ENCODE assay signal across 17 cellular contexts in the genomic region with DNA sequence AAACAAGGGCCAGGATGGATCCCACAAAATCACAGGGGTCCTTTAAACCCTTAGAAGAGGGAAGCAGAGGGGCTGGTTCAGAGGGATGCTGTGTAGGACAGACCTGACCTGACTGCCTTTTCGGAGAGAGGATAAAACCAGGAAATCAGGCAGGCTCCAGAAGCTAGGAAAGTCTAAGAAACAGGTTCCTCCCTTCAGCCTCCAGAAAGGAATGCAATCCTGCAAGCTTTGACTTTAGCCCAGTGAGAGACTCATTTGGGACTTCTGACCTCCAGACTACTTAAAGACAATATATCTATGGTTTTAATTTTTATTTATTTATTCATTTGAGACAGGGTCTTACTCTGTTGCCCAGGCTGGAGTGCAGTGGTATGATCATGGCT. TPM values are rescaled to one million over a fixed set of nuclear protein-coding genes. Genes with fewer than 3 reads are reported as not detected.
A peak's percentile ranks its signal among the peaks of the same experiment; 100 is the strongest.
DNase-seq lines count a peak whose midpoint lies in the region; ATAC-seq and TF ChIP-seq lines count a peak whose summit lies in the region.
"Had no signal": no experiment of that assay in that cellular context is flagged by ENCODE, and none has a peak within 500 bp of the region (broad histone marks: within the 10 kb centered on the region; RNA-seq: fewer than 3 reads in every experiment).

No MANE protein-coding gene starts in this region.

- peak overlapping the region in 4 of 11 experiments; percentile 4 to 20 (median 17); a peak in 1 of 22 replicates for H3K27ac ChIP-seq in BLaER1 treated with 17β-estradiol and CSF1 and Interleukin-3, amounts not matched to agents 10 nM and 100 nM
- H3K27ac ChIP-seq in Peyer's patch: peak overlapping the region; percentile 46 to 62 (median 50)
- peak overlapping the region in 2 of 3 donors; percentile 59 to 60 for H3K27ac ChIP-seq in right lobe of liver
- peak overlapping the region in 1 of 4 donors; percentile 6 for H3K27ac ChIP-seq in sigmoid colon
- H3K27ac ChIP-seq in coronary artery: no peak overlapping the region
- no peak overlapping the region for H3K27ac ChIP-seq in WERI-Rb-1
- H3K27ac ChIP-seq: thyroid gland had no signal

- no peak for TF ChIP-seq EP300 in sigmoid colon (IDR thresholded peaks at IDR 0.05)

- H3K4me1 ChIP-seq in BLaER1 treated with 17β-estradiol and CSF1 and Interleukin-3, amounts not matched to agents 10 nM and 100 nM: peaks cover 52 to 75% (median 67%) of the 10 kb centered on the region in 10 experiments
- peaks cover 0 to 53% (median 4%) of the 10 kb centered on the region in 4 donors for H3K4me1 ChIP-seq in Peyer's patch
- H3K4me1 ChIP-seq in right lobe of liver: peaks cover 0 to 57% (median 11%) of the 10 kb centered on the region in 4 donors
- peaks cover 0 to 29% (median 18%) of the 10 kb centered on the region in 4 donors for H3K4me1 ChIP-seq in sigmoid colon
- H3K4me1 ChIP-seq: HAP-1 had no signal

- peaks cover 0 to 16% (median 13%) of the 10 kb centered on the region in 11 experiments; a peak in 16 of 22 replicates for H3K9me3 ChIP-seq in BLaER1 treated with 17β-estradiol and CSF1 and Interleukin-3, amounts not matched to agents 10 nM and 100 nM (replicated peaks in 1 of 11)
- no peaks in the 10 kb centered on the region for H3K9me3 ChIP-seq in Peyer's patch
- H3K9me3 ChIP-seq in right lobe of liver: no peaks in the 10 kb centered on the region
- H3K9me3 ChIP-seq in sigmoid colon: no peaks in the 10 kb centered on the region
- peaks cover 6% of the 10 kb centered on the region for H3K9me3 ChIP-seq in WERI-Rb-1 (ENCODE audit: severe bottlenecking)
- H3K9me3 ChIP-seq: HAP-1, thyroid gland had no signal

- H3K4me3 ChIP-seq in BLaER1 treated with 17β-estradiol and CSF1 and Interleukin-3, amounts not matched to agents 10 nM and 100 nM: peak overlapping the region in 2 of 10 experiments; percentile 98 to 99; a peak in 4 of 20 replicates
- no peak overlapping the region for H3K4me3 ChIP-seq in Peyer's patch
- no peak overlapping the region for H3K4me3 ChIP-seq in right lobe of liver
- H3K4me3 ChIP-seq in sigmoid colon: no peak overlapping the region
- H3K4me3 ChIP-seq in coronary artery: no peak overlapping the region
- no peak overlapping the region for H3K4me3 ChIP-seq in WERI-Rb-1 (ENCODE audit: low read depth, low read length)
- H3K4me3 ChIP-seq: HAP-1, thyroid gland had no signal

- H3K9ac ChIP-seq in BLaER1 treated with 17β-estradiol and CSF1 and Interleukin-3, amounts not matched to agents 10 nM and 100 nM: peak overlapping the region in 3 of 11 experiments; percentile 10 to 95 (median 19); a peak in 3 of 22 replicates

- ATAC-seq in right lobe of liver (no peak), sciatic nerve (no peak), HG03439 (IDR thresholded peaks at IDR 0.05; ENCODE audit: unreplicated experiment) (no peak)

- intact Hi-C loops in right lobe of liver (cut with DNase I) (no loop called here), sigmoid colon (cut with DNase I) (loop anchor here (5.0 kb wide), 1 partner anchor 34 kb away; no protein-coding TSS in a partner anchor), sciatic nerve (cut with DNase I) (no loop called here)

- peaks cover 48 to 100% (median 95%) of the 10 kb centered on the region in 11 experiments; a peak in 21 of 22 replicates for H4K20me1 ChIP-seq in BLaER1 treated with 17β-estradiol and CSF1 and Interleukin-3, amounts not matched to agents 10 nM and 100 nM

- TF ChIP-seq CTCF in Peyer's patch (IDR thresholded peaks at IDR 0.05): no peak
- TF ChIP-seq CTCF in right lobe of liver (IDR thresholded peaks at IDR 0.05): no peak
- no peak for TF ChIP-seq CTCF in sigmoid colon (IDR thresholded peaks at IDR 0.05)
- no peak for TF ChIP-seq CTCF in coronary artery (IDR thresholded peaks at IDR 0.05)
- TF ChIP-seq CTCF in WERI-Rb-1 (IDR thresholded peaks at IDR 0.05; ENCODE audit: low read depth, low read length): no peak

- DNase-seq in Peyer's patch (no peak), right lobe of liver (no peak), sigmoid colon (peak; percentile 46), sciatic nerve (ENCODE audit: low spot score) (no peak), coronary artery (ENCODE audit: low spot score) (no peak), WERI-Rb-1 (no peak)
- DNase-seq: C1 segment of cervical spinal cord; DMS 273 treated with DMSO at 0.1 percent for 48 hours; foreskin fibroblast; hypothalamus; NCI-H1930; NCI-H446; stimulated activated naive B cell treated with anti-CD40 and anti-IgM and Interleukin-4, amounts not matched to agents 10 μg/mL and 1 μg/mL and 100 μg/mL, for 72 hours; thyroid gland had no signal

- H3K4me2 ChIP-seq in BLaER1 treated with 17β-estradiol and CSF1 and Interleukin-3, amounts not matched to agents 10 nM and 100 nM: peak overlapping the region; percentile 7 to 96 (median 50); a peak in 21 of 22 replicates

- no peak for TF ChIP-seq POLR2A in Peyer's patch (IDR thresholded peaks at IDR 0.05)
- no peak for TF ChIP-seq POLR2A in right lobe of liver (IDR thresholded peaks at IDR 0.05)
- TF ChIP-seq POLR2A in sigmoid colon (IDR thresholded peaks at IDR 0.05): no peak

- H3K36me3 ChIP-seq in BLaER1 treated with 17β-estradiol and CSF1 and Interleukin-3, amounts not matched to agents 10 nM and 100 nM: peaks cover 22 to 90% (median 74%) of the 10 kb centered on the region in 11 experiments; a peak in 20 of 22 replicates
- H3K36me3 ChIP-seq in Peyer's patch: peaks cover 0 to 8% (median 0%) of the 10 kb centered on the region in 3 donors
- peaks cover 0 to 3% (median 0%) of the 10 kb centered on the region in 4 donors for H3K36me3 ChIP-seq in right lobe of liver
- no peaks in the 10 kb centered on the region for H3K36me3 ChIP-seq in sigmoid colon
- no peaks in the 10 kb centered on the region for H3K36me3 ChIP-seq in WERI-Rb-1
- H3K36me3 ChIP-seq: HAP-1, thyroid gland had no signal

- H3K27me3 ChIP-seq in BLaER1 treated with 17β-estradiol and CSF1 and Interleukin-3, amounts not matched to agents 10 nM and 100 nM: no peaks in the 10 kb centered on the region
- H3K27me3 ChIP-seq in Peyer's patch: no peaks in the 10 kb centered on the region
- H3K27me3 ChIP-seq in right lobe of liver: no peaks in the 10 kb centered on the region
- no peaks in the 10 kb centered on the region for H3K27me3 ChIP-seq in sigmoid colon
- H3K27me3 ChIP-seq in WERI-Rb-1 (ENCODE audit: insufficient read depth, low read depth, severe bottlenecking): peaks cover 20% of the 10 kb centered on the region
- H3K27me3 ChIP-seq: thyroid gland had no signal

- WGBS in right lobe of liver (ENCODE audit: insufficient coverage, low coverage, low lambda C conversion rate, missing lambda C conversion rate): 86% methylated on average over 1 of the region's 1 CpG
- 15 to 58% methylated on average over 1 of the region's 1 CpG for WGBS in sigmoid colon, 2 donors

RNA-seq across cellular contexts. Expression of gene RAB20, which starts 5.3 kb away (rescaled TPM):
- total RNA-seq in Peyer's patch: 10 to 100 TPM; 15.7 to 69.1 (median 62.2) TPM
- 10 to 100 TPM; 12.5 to 47.2 (median 36.3) TPM for total RNA-seq in right lobe of liver
- total RNA-seq in sigmoid colon: 10 to 100 TPM in 3 of 4 donors, 1 to 10 TPM in 1; 6.9 to 21.3 (median 15.1) TPM
- polyA plus RNA-seq in sigmoid colon: 10 to 100 TPM; 48.8 to 61.7 (median 59.5) TPM
- total RNA-seq in sciatic nerve: 23.8 TPM

RNA-seq across cellular contexts. Expression of gene NAXD, which starts 59.1 kb away (rescaled TPM):
- total RNA-seq in Peyer's patch: 10 to 100 TPM; 27.1 to 43.2 (median 35.8) TPM
- total RNA-seq in right lobe of liver: 10 to 100 TPM; 24.2 to 41.9 (median 29.9) TPM
- 10 to 100 TPM; 33.5 to 41.1 (median 37.2) TPM for total RNA-seq in sigmoid colon
- polyA plus RNA-seq in sigmoid colon: 10 to 100 TPM; 24.6 to 33.0 (median 30.3) TPM
- 38.9 TPM for total RNA-seq in sciatic nerve

Comparison
In these comparisons a context has a peak if more than half of its experiments do, and no peak if none do; other contexts are left out.
1. H3K27ac ChIP-seq: peak in Peyer's patch (4 of 4) and right lobe of liver (2 of 3); none in coronary artery (0 of 2) and WERI-Rb-1 (single experiment).